Comparison of ENCODE assay signal across 15 cellular contexts in the genomic region with DNA sequence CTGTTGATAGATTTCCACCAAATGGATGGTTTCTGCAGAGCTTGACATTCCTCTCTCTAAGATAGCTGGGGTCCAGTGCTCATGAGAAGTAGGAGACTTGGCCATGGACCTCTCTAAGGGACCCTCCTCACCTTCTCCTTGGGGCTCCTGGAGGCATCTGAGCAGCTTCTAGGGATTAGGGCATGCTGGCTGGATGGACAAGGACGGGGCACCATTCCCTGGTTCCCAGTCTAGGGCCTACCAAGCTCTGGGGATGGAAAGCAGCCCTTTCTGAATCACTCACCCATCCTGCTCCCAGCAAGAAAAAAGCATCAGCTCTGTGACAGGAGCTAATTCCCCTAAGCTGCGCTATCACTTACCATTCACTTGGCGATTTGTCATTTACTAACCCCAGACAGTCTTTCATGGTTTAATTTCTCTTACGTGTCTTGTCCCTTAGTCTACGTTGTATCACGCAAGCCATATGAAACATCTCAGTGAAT. TPM values are rescaled to one million over a fixed set of nuclear protein-coding genes. Genes with fewer than 3 reads are reported as not detected.
DNase-seq lines count a peak whose midpoint lies in the region; ATAC-seq and TF ChIP-seq lines count a peak whose summit lies in the region.
"Had no signal": no experiment of that assay in that cellular context is flagged by ENCODE, and none has a peak within 500 bp of the region (broad histone marks: within the 10 kb centered on the region; RNA-seq: fewer than 3 reads in every experiment).

No MANE protein-coding gene starts in this region.

- H4K20me1 ChIP-seq in OCI-LY7 (ENCODE audit: insufficient read depth, low read length) = no peaks in the 10 kb centered on the region

- CTCF ChIA-PET in OCI-LY7 (lab: Charles Lee; ENCODE audit: unreplicated experiment) = no interaction called here

- 94% methylated on average over 6 of the region's 6 CpGs for WGBS in HUES64
- WGBS in ectodermal cell, 2 experiments = 94% methylated on average over 6 of the region's 6 CpGs
- 93 to 94% methylated on average over 6 of the region's 6 CpGs for WGBS in transverse colon (ENCODE audit: low coverage in 1 of 2), 2 donors

- no peak overlapping the region for H2AFZ ChIP-seq in OCI-LY7 (ENCODE audit: low read length)

- H3K9me3 ChIP-seq in HUES64 (ENCODE audit: insufficient read depth, low read depth, low read length) = no peaks in the 10 kb centered on the region
- H3K9me3 ChIP-seq in ectodermal cell (ENCODE audit: control insufficient read depth, low read length) = no peaks in the 10 kb centered on the region
- H3K9me3 ChIP-seq in transverse colon = no peaks in the 10 kb centered on the region
- no peaks in the 10 kb centered on the region for H3K9me3 ChIP-seq in OCI-LY7 (ENCODE audit: low read length)
- H3K9me3 ChIP-seq: psoas muscle had no signal

- POLR2A ChIA-PET in OCI-LY7 (lab: Charles Lee) = no interaction called here

- TF ChIP-seq EP300 in transverse colon (IDR thresholded peaks at IDR 0.05; ENCODE audit: low read depth) = no peak

- H3K27ac ChIP-seq in HUES64 (ENCODE audit: low read depth, low read length) = peak overlapping the region; percentile 82
- peak overlapping the region; percentile 96 for H3K27ac ChIP-seq in ectodermal cell (ENCODE audit: insufficient read depth, low read depth, low read length, poor library complexity, severe bottlenecking)
- H3K27ac ChIP-seq in transverse colon = peak overlapping the region in 3 of 4 donors; percentile 39 to 61 (median 59)
- no peak overlapping the region for H3K27ac ChIP-seq in OCI-LY7 (ENCODE audit: low read depth, low read length, poor library complexity, severe bottlenecking)
- H3K27ac ChIP-seq: psoas muscle had no signal

- H3K4me3 ChIP-seq in HUES64 (ENCODE audit: low read length) (peak overlapping the region; percentile 3; the same call in 1 of the 2 replicates), ectodermal cell (ENCODE audit: insufficient read depth, low read depth, low read length) (no peak overlapping the region), transverse colon (no peak overlapping the region), OCI-LY7 (ENCODE audit: low read depth, low read length, poor library complexity, severe bottlenecking) (no peak overlapping the region)
- H3K4me3 ChIP-seq: psoas muscle had no signal

- peak overlapping the region; percentile 27; the same call in 1 of the 2 replicates for H3K9ac ChIP-seq in HUES64 (ENCODE audit: low read depth, low read length)

- no TSS peak for BruUV-seq in OCI-LY7 (replicated peaks; lab: Mats Ljungman, UMichigan)

- no peaks in the 10 kb centered on the region for H3K79me2 ChIP-seq in OCI-LY7 (ENCODE audit: insufficient read depth, low read depth, low read length)

- intact Hi-C loops in transverse colon (cut with DNase I; ENCODE audit: low total_unique reads) = no loop called here
- intact Hi-C loops in OCI-LY7 (cut with micrococcal nuclease; ENCODE audit: unreplicated experiment) = no loop called here

- H3K4me2 ChIP-seq in OCI-LY7 (ENCODE audit: low read length) = no peak overlapping the region

- H3K36me3 ChIP-seq in HUES64 (ENCODE audit: insufficient read depth, low read length) (no peaks in the 10 kb centered on the region), ectodermal cell (ENCODE audit: control insufficient read depth, insufficient read depth, low read length) (no peaks in the 10 kb centered on the region), transverse colon (no peaks in the 10 kb centered on the region), OCI-LY7 (ENCODE audit: insufficient read depth, low read length) (no peaks in the 10 kb centered on the region)

- TF ChIP-seq POLR2A in transverse colon (IDR thresholded peaks at IDR 0.05) = no peak

- H3K27me3 ChIP-seq in HUES64 (ENCODE audit: insufficient read depth, low read length) = no peaks in the 10 kb centered on the region
- no peaks in the 10 kb centered on the region for H3K27me3 ChIP-seq in ectodermal cell (ENCODE audit: control insufficient read depth, insufficient read depth, low read length, poor library complexity, severe bottlenecking)
- no peaks in the 10 kb centered on the region for H3K27me3 ChIP-seq in transverse colon

- H3K4me1 ChIP-seq in HUES64 (ENCODE audit: insufficient read depth, low read length) = peaks cover 34% of the 10 kb centered on the region
- H3K4me1 ChIP-seq in ectodermal cell (ENCODE audit: control insufficient read depth, insufficient read depth, low read length) = peaks cover 35% of the 10 kb centered on the region
- H3K4me1 ChIP-seq in transverse colon = peaks cover 5 to 26% (median 9%) of the 10 kb centered on the region in 4 donors
- no peaks in the 10 kb centered on the region for H3K4me1 ChIP-seq in OCI-LY7 (ENCODE audit: insufficient read depth, low read length, poor library complexity, severe bottlenecking)
- H3K4me1 ChIP-seq: psoas muscle had no signal

- in situ Hi-C loops in transverse colon (cut with MboI; ENCODE audit: low pct_ligation_motif_present in 1 of 4, low pct_unique_long_range_greater_than_20kb in 1 of 4, low sequenced_read_pairs in 3 of 4) (no loop called here), GM13976 (cut with MboI; ENCODE audit: low sequenced_read_pairs, unreplicated experiment) (no loop called here)

- no peak for TF ChIP-seq CTCF in transverse colon (IDR thresholded peaks at IDR 0.05)
- TF ChIP-seq CTCF in OCI-LY7 (conservative IDR thresholded peaks at IDR 0.05; ENCODE audit: low read length) = no peak
- no peak for TF ChIP-seq CTCF in GM13976 (IDR thresholded peaks at IDR 0.05; ENCODE audit: borderline replicate concordance, control extremely low read depth, extremely low read depth, insufficient read depth, missing control alignments)

- ATAC-seq in HG02970 (IDR thresholded peaks at IDR 0.05; ENCODE audit: low FRiP score, unreplicated experiment) = no peak
- ATAC-seq: stimulated activated memory B cell treated with anti-CD40 and anti-IgM and Interleukin-4, amounts not matched to agents 10 μg/mL and 1 μg/mL and 100 μg/mL, for 72 hours had no signal

- DNase-seq in mesenteric fat pad (ENCODE audit: low spot score) (peak; percentile 39), transverse colon (no peak), OCI-LY7 (ENCODE audit: low spot score) (no peak), GM13976 (ENCODE audit: low spot score) (no peak)
- DNase-seq: activated CD4-positive, alpha-beta memory T cell treated with anti-CD3 and anti-CD28 coated beads, Interleukin-2, amount 10 ng/mL, durations not matched to agents 7 days and 5 days; activated effector memory CD4-positive, alpha-beta T cell treated with Interleukin-2 at 50 U/mL for 16 hours; CD4-positive, alpha-beta T cell; GF-D8; NCI-H1092 treated with DMSO at 0.1 percent for 48 hours; stimulated activated CD4-positive, alpha-beta T cell treated with anti-CD3 and anti-CD28 coated beads, Interleukin-2, amount 100 ng/mL, for 48 hours had no signal

- no peaks in the 10 kb centered on the region for H3K9me2 ChIP-seq in OCI-LY7 (ENCODE audit: insufficient read depth, low read length)

RNA-seq across cellular contexts. Expression of a gene that starts 39.5 kb away (rescaled TPM):
- polyA plus RNA-seq in HUES64 (2013, experiment 1 of 2) = 1.2 TPM
- 1.5 TPM for polyA plus RNA-seq in HUES64 (2013, experiment 2 of 2)
- polyA plus RNA-seq in ectodermal cell (2013, experiment 1 of 4) = 7.9 TPM
- polyA plus RNA-seq in ectodermal cell (2013, experiment 2 of 4) = 8.8 TPM
- 5.8 TPM for polyA plus RNA-seq in ectodermal cell (2013, experiment 3 of 4)
- polyA plus RNA-seq in ectodermal cell (2013, experiment 4 of 4) = 6.1 TPM
- total RNA-seq in mesenteric fat pad (733 TPM), transverse colon (10 to 100 TPM; 31.3 to 71.2 (median 51.5) TPM), OCI-LY7 (2022) (0.32 and 0.35 TPM in 2 replicates)
- total RNA-seq in OCI-LY7 (2014; rRNA removed; shearing (Covaris generic)) = not detected in 2 replicates
- total RNA-seq: activated CD4-positive, alpha-beta memory T cell treated with anti-CD3 and anti-CD28 coated beads, Interleukin-2, amount 10 ng/mL, durations not matched to agents 7 days and 5 days had no signal

Comparison
In these comparisons a context has a peak if more than half of its experiments do, and no peak if none do; other contexts are left out.
1. RNA of a gene that starts 39.5 kb away (total RNA-seq): 733 TPM in mesenteric fat pad (single experiment) and 31.3 to 71.2 TPM in transverse colon; 0.32 to 0.35 TPM in OCI-LY7; every median in the first group is over 10 times any median in the second.